ENCODE assay signal across 27 cellular contexts in genomic region chr20:49138431-49138830, GRCh38.
"Had no signal": no experiment of that assay in that cellular context is flagged by ENCODE, and none has a peak within 500 bp of the region (broad histone marks: within the 10 kb centered on the region; RNA-seq: fewer than 3 reads in every experiment).

No MANE protein-coding gene starts in this region.

- H3K27me3 Mint-ChIP-seq: activated CD8-positive, alpha-beta memory T cell treated with anti-CD3 and anti-CD28 coated beads, Interleukin-2, amount 10 ng/mL, durations not matched to agents 7 days and 5 days; IgD-negative memory B cell had no signal

- ATAC-seq: activated CD8-positive, alpha-beta memory T cell treated with anti-CD3 and anti-CD28 coated beads, Interleukin-2, amount 10 ng/mL, durations not matched to agents 7 days and 5 days; body of pancreas had no signal

- H3K4me3 Mint-ChIP-seq: activated CD8-positive, alpha-beta memory T cell treated with anti-CD3 and anti-CD28 coated beads, Interleukin-2, amount 10 ng/mL, durations not matched to agents 7 days and 5 days; IgD-negative memory B cell had no signal

- DNase-seq: activated CD4-positive, CD25-positive, alpha-beta regulatory T cell; activated CD8-positive, alpha-beta memory T cell treated with anti-CD3 and anti-CD28 coated beads, Interleukin-2, amount 10 ng/mL, durations not matched to agents 7 days and 5 days; activated effector memory CD4-positive, alpha-beta T cell treated with anti-CD3 and anti-CD28 coated beads, Interleukin-2, amount 50 U/mL, for 16 hours; activated naive CD4-positive, alpha-beta T cell treated with Interleukin-2 at 50 U/mL for 16 hours; body of pancreas; central memory CD4-positive, alpha-beta T cell; NCI-H1092; NCI-H1417; NCI-H2029; NCI-H2107; NCI-H2171 treated with DMSO at 0.1 percent for 48 hours; NCI-H345; NCI-H510A; NCI-H526 treated with DMSO at 0.1 percent for 48 hours; NCI-H82; OCI-M1; Peyer's patch; Right ventricle myocardium superior; SJCRH30; SK-N-SH; T-helper 1 cell; T-helper 9 cell had no signal

- H3K4me1 ChIP-seq: Peyer's patch, SJCRH30 had no signal

- H3K27ac ChIP-seq: ascending aorta, body of pancreas, coronary artery, KMS-11, Peyer's patch, RWPE1, SJCRH30 had no signal

- H3K9me3 Mint-ChIP-seq: IgD-negative memory B cell had no signal

- H3K4me3 ChIP-seq: ascending aorta, body of pancreas, coronary artery, Peyer's patch, SJCRH30 had no signal

- H3K9me3 ChIP-seq: ascending aorta, body of pancreas, Peyer's patch, SJCRH30, SK-N-SH had no signal

- H3K27ac Mint-ChIP-seq: activated CD8-positive, alpha-beta memory T cell treated with anti-CD3 and anti-CD28 coated beads, Interleukin-2, amount 10 ng/mL, durations not matched to agents 7 days and 5 days; IgD-negative memory B cell had no signal

- H3K27me3 ChIP-seq: ascending aorta, body of pancreas, Peyer's patch, SJCRH30 had no signal
